In the genomic region with DNA sequence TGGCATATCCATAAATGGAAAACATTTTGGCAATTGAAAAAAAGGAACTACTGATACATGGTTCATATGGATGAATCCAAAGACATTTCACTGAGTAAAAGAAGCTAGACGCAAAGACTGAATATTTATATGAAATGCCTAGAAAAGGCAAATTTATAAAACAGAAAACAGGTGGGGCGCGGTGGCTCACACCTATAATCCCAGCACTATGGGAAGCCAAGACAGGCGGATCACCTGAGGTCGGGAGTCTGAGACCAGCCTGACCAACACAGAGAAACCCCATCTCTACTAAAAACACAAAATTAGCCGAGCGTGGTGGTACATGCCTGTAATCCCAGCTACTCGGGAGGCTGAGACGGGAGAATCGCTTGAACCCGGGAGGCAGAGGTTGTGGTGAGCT, we compare ENCODE assay signal across 10 cellular contexts. TPM values are rescaled to one million over a fixed set of nuclear protein-coding genes. Genes with fewer than 3 reads are reported as not detected.
"Had no signal": no experiment of that assay in that cellular context is flagged by ENCODE, and none has a peak within 500 bp of the region (broad histone marks: within the 10 kb centered on the region; RNA-seq: fewer than 3 reads in every experiment).

No MANE protein-coding gene starts in this region.

RNA-seq across cellular contexts. Expression of gene HTR1E, which starts 9.5 kb away (rescaled TPM):
- total RNA-seq: subcutaneous adipose tissue, suprapubic skin, temporal lobe, thoracic aorta, tibial nerve, transverse colon, upper lobe of left lung, upper lobe of right lung, ureter, vagina had no signal
